Comparison of ENCODE assay signal across 29 cellular contexts in the genomic region with DNA sequence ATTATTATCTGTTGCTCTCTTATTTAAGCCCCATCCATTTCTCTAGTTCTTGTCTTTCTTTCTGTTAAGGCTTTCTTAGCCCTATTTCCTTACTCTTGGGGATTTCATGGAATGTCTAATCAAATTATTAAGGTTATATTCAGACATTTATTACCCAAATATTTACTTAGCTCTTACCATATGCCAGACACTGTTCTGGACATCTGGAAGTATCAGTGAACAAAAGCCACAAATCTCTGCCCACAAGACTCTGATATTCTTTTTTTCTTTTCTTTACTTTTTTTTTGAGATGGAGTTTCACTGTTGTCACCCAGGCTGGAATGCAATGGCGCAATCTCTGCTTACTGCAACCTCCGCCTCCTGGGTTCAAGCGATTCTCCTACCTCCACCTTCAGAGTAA.
"Had no signal": no experiment of that assay in that cellular context is flagged by ENCODE, and none has a peak within 500 bp of the region (broad histone marks: within the 10 kb centered on the region; RNA-seq: fewer than 3 reads in every experiment).

No MANE protein-coding gene starts in this region.

- H3K27ac ChIP-seq: colonic mucosa, epithelial cell of prostate, left lung, ovary, psoas muscle, sigmoid colon, skin epidermis, thoracic aorta, tibial nerve, upper lobe of left lung had no signal

- DNase-seq: colonic mucosa; effector CD8-positive, alpha-beta T cell; endodermal cell; foreskin melanocyte; head of caudate nucleus; left cardiac atrium; left lung; mesenchymal stem cell; mucosa of descending colon; naive B cell; occipital lobe; ovary; posterior cingulate gyrus; psoas muscle; right cardiac atrium; sigmoid colon; stimulated activated CD4-positive, alpha-beta T cell treated with anti-CD3 and anti-CD28 coated beads, Interleukin-15, amount 100 ng/mL, for 24 hours; stimulated activated CD4-positive, alpha-beta T cell treated with anti-CD3 and anti-CD28 coated beads, Interleukin-2, amount 100 ng/mL, for 48 hours; stimulated activated naive B cell treated with anti-CD40 and anti-IgM and Interleukin-4, amounts not matched to agents 10 μg/mL and 1 μg/mL and 100 μg/mL, for 72 hours had no signal

- H3K9me3 ChIP-seq: colonic mucosa, left lung, mucosa of descending colon, ovary, psoas muscle, sigmoid colon, thoracic aorta, tibial nerve, upper lobe of left lung had no signal

- H3K9me3 Mint-ChIP-seq: dendritic cell treated with granulocyte-macrophage colony-stimulating factor and Interleukin-4, amounts not matched to agents 40 ng/mL and 50 ng/mL, for 4 days; natural killer cell treated with Interleukin-12 subunit alpha and Interleukin-12 subunit beta and Interleukin-15 and Interleukin-18, amount 100 ng/mL, for 72 hours; stimulated activated naive CD8-positive, alpha-beta T cell treated with anti-CD3 and anti-CD28 coated beads, Interleukin-15, Interleukin-2, amounts not matched to agents 100 ng/mL and 50 ng/mL, for 24 hours had no signal

- H3K4me3 Mint-ChIP-seq: dendritic cell treated with granulocyte-macrophage colony-stimulating factor and Interleukin-4, amounts not matched to agents 40 ng/mL and 50 ng/mL, for 4 days; endodermal cell; mesothelial cell of epicardium; naive B cell; natural killer cell treated with Interleukin-12 subunit alpha and Interleukin-12 subunit beta and Interleukin-15 and Interleukin-18, amount 100 ng/mL, for 72 hours; stimulated activated naive B cell treated with anti-CD40 and anti-IgM and Interleukin-4, amounts not matched to agents 10 μg/mL and 1 μg/mL and 100 μg/mL, for 72 hours; stimulated activated naive CD8-positive, alpha-beta T cell treated with anti-CD3 and anti-CD28 coated beads, Interleukin-15, Interleukin-2, amounts not matched to agents 100 ng/mL and 50 ng/mL, for 24 hours had no signal

- H3K4me3 ChIP-seq: colonic mucosa, left lung, mucosa of descending colon, ovary, psoas muscle, sigmoid colon, skin epidermis, thoracic aorta, tibial nerve, upper lobe of left lung had no signal

- H3K4me1 ChIP-seq: colonic mucosa, psoas muscle, tibial nerve, upper lobe of left lung had no signal

- H3K36me3 ChIP-seq: colonic mucosa, left lung, ovary, sigmoid colon, thoracic aorta, tibial nerve, upper lobe of left lung had no signal

- H3K27me3 ChIP-seq: colonic mucosa, left lung, ovary, sigmoid colon, tibial nerve, upper lobe of left lung had no signal

- H3K27ac Mint-ChIP-seq: dendritic cell treated with granulocyte-macrophage colony-stimulating factor and Interleukin-4, amounts not matched to agents 40 ng/mL and 50 ng/mL, for 4 days; endodermal cell; mesothelial cell of epicardium; naive B cell; natural killer cell treated with Interleukin-12 subunit alpha and Interleukin-12 subunit beta and Interleukin-15 and Interleukin-18, amount 100 ng/mL, for 72 hours; stimulated activated naive B cell treated with anti-CD40 and anti-IgM and Interleukin-4, amounts not matched to agents 10 μg/mL and 1 μg/mL and 100 μg/mL, for 72 hours; stimulated activated naive CD8-positive, alpha-beta T cell treated with anti-CD3 and anti-CD28 coated beads, Interleukin-15, Interleukin-2, amounts not matched to agents 100 ng/mL and 50 ng/mL, for 24 hours had no signal

- H3K36me3 Mint-ChIP-seq: mesothelial cell of epicardium; natural killer cell treated with Interleukin-12 subunit alpha and Interleukin-12 subunit beta and Interleukin-15 and Interleukin-18, amount 100 ng/mL, for 72 hours had no signal

- ATAC-seq: esophagus mucosa; left cardiac atrium; left lung; mucosa of descending colon; natural killer cell treated with Interleukin-12 subunit alpha and Interleukin-12 subunit beta and Interleukin-15 and Interleukin-18, amount 100 ng/mL, for 72 hours; psoas muscle; right cardiac atrium; stimulated activated naive B cell treated with anti-CD40 and anti-IgM and Interleukin-4, amounts not matched to agents 10 μg/mL and 1 μg/mL and 100 μg/mL, for 72 hours had no signal

- H3K4me1 Mint-ChIP-seq: endodermal cell; mesothelial cell of epicardium; naive B cell; stimulated activated naive B cell treated with anti-CD40 and anti-IgM and Interleukin-4, amounts not matched to agents 10 μg/mL and 1 μg/mL and 100 μg/mL, for 72 hours had no signal
